Comparison of ENCODE assay signal across 8 cellular contexts in the genomic region with DNA sequence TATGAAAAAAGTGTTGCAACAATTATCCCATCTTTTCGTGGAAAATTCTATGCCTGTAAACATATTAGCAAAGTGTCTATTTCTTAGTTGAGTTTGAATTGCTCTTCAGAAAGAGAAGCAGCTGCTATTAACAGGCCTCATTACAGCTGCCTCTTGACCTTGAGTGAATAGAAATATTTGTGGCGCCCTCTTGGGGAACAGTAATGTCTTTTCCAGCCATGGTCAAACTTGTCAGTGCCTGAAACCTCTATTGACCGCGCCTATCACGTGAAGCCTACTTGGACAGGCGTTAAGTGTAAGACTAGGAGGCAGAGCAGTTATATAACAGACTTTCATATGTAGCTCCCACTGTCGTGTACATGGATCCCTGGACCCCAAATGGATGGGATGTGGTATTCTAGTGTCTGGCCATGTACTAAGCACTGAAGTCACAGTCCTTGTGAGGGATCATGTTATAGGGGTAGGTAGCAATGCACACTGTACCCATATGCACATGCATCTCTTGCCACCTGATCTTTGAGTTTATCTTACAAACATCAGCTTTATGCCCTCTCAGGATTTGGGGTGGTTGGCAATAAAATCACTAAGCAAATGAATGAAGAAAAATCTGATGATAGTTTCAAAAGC.
DNase-seq lines count a peak whose midpoint lies in the region; ATAC-seq and TF ChIP-seq lines count a peak whose summit lies in the region.

No MANE protein-coding gene starts in this region.

- H3K27ac ChIP-seq in brain microvascular endothelial cell = no peak overlapping the region
- no peak overlapping the region for H3K27ac ChIP-seq in lower lobe of right lung

- H3K4me1 ChIP-seq in lower lobe of right lung = peaks cover 8% of the 10 kb centered on the region

- peak; percentile 47 for DNase-seq in AG10803 (ENCODE audit: low read depth)
- peak; percentile 31 for DNase-seq in NCI-H2227 (lab: John Stamatoyannopoulos, UW; ENCODE audit: unreplicated experiment)
- DNase-seq in brain microvascular endothelial cell = peak; percentile 55
- DNase-seq in lower lobe of right lung = peak; percentile 59
- DNase-seq in activated CD4-positive, CD25-positive, alpha-beta regulatory T cell (lab: John Stamatoyannopoulos, UW) = no peak
- DNase-seq in OCI-M2 (lab: John Stamatoyannopoulos, UW; ENCODE audit: unreplicated experiment) = no peak

- intact Hi-C loops in lower lobe of right lung (cut with DNase I) = no loop called here

- H3K36me3 ChIP-seq in brain microvascular endothelial cell (replicated peaks) = no peaks in the 10 kb centered on the region
- no peaks in the 10 kb centered on the region for H3K36me3 ChIP-seq in lower lobe of right lung

- in situ Hi-C loops in brain microvascular endothelial cell (cut with HindIII; ENCODE audit: low pct_ligation_motif_present, low sequenced_read_pairs) = no loop called here

- ATAC-seq in GM18519 (IDR thresholded peaks at IDR 0.05; ENCODE audit: low FRiP score, unreplicated experiment) (peak; percentile 86), HG03064 (IDR thresholded peaks at IDR 0.05; ENCODE audit: low read depth, unreplicated experiment) (peak; percentile 73), lower lobe of right lung (peak; percentile 86 to 95)

- no peaks in the 10 kb centered on the region for H3K9me3 ChIP-seq in lower lobe of right lung

- H3K4me3 ChIP-seq in AG10803 (ENCODE audit: low read length) = no peak overlapping the region
- H3K4me3 ChIP-seq in brain microvascular endothelial cell (ENCODE audit: low read depth, low read length) = no peak overlapping the region
- H3K4me3 ChIP-seq in lower lobe of right lung = no peak overlapping the region

- no peaks in the 10 kb centered on the region for H3K27me3 ChIP-seq in brain microvascular endothelial cell (replicated peaks)
- no peaks in the 10 kb centered on the region for H3K27me3 ChIP-seq in lower lobe of right lung (ENCODE audit: low read depth)

- TF ChIP-seq CTCF in AG10803 (conservative IDR thresholded peaks at IDR 0.05; ENCODE audit: low read length) (peak; percentile 52; the same call in 1 of the 2 replicates), brain microvascular endothelial cell (IDR thresholded peaks at IDR 0.05; ENCODE audit: low read depth, low read length, missing control alignments) (peak; percentile 69), lower lobe of right lung (IDR thresholded peaks at IDR 0.05) (peak; percentile 45)

Comparison
In these comparisons a context has a peak if more than half of its experiments do, and no peak if none do; other contexts are left out.
1. DNase-seq: peak in AG10803 (single experiment), NCI-H2227 (single experiment), brain microvascular endothelial cell (single experiment) and lower lobe of right lung (single experiment); none in activated CD4-positive, CD25-positive, alpha-beta regulatory T cell (0 of 4) and OCI-M2 (single experiment).
2. Peak in every context shown above with its lines, with median percentiles within 50 percentile points of each other: CTCF ChIP-seq and ATAC-seq.